ENCODE assay signal across 9 cellular contexts in genomic region chr2:195612515-195613495, GRCh38. TPM values are rescaled to one million over a fixed set of nuclear protein-coding genes. Genes with fewer than 3 reads are reported as not detected.
DNase-seq lines count a peak whose midpoint lies in the region; ATAC-seq, FAIRE-seq and TF ChIP-seq lines count a peak whose summit lies in the region.
"Had no signal": no experiment of that assay in that cellular context is flagged by ENCODE, and none has a peak within 500 bp of the region (broad histone marks: within the 10 kb centered on the region; RNA-seq: fewer than 3 reads in every experiment).

No MANE protein-coding gene starts in this region.

- H3K27ac ChIP-seq in mesodermal cell (ENCODE audit: low read depth, low read length, severe bottlenecking) (peak overlapping the region; percentile 92), kidney (ENCODE audit: low read depth in 2 of 2, low read length in 2 of 2) (no peak overlapping the region)

- H3K36me3 ChIP-seq in mesodermal cell (ENCODE audit: control insufficient read depth, insufficient read depth, low read length) (no peaks in the 10 kb centered on the region), kidney (ENCODE audit: control insufficient read depth in 1 of 2, insufficient read depth in 2 of 2, low read length in 2 of 2) (no peaks in the 10 kb centered on the region)

- no peak for FAIRE-seq in kidney (lab: Jason Lieb, UNC)

- ATAC-seq in HG02852 (IDR thresholded peaks at IDR 0.05; ENCODE audit: unreplicated experiment) (no peak), sciatic nerve (no peak), HG03354 (IDR thresholded peaks at IDR 0.05; ENCODE audit: poor library complexity, severe bottlenecking, unreplicated experiment) (no peak)

- TF ChIP-seq CTCF in epithelial cell of esophagus (IDR thresholded peaks at IDR 0.05; ENCODE audit: insufficient read depth, low read depth, low read length, missing control alignments) (no peak), kidney (IDR thresholded peaks at IDR 0.05; ENCODE audit: borderline replicate concordance, extremely low read depth, insufficient read depth) (no peak)

- 0% methylated on average over 1 of the region's 5 CpGs; no CpG with 5 or more reads in 1 of the 2 experiments for WGBS in mesodermal cell (ENCODE audit: insufficient coverage in 2 of 2), 2 experiments

- intact Hi-C loops in kidney (cut with DNase I) (no loop called here), sciatic nerve (cut with DNase I) (no loop called here)

- DNase-seq in AG08396 (ENCODE audit: low spot score) (peak; percentile 70), M059J (ENCODE audit: low read depth) (peak; percentile 80), epithelial cell of esophagus (ENCODE audit: low read depth) (peak; percentile 83), kidney (no peak), sciatic nerve (ENCODE audit: low spot score) (no peak)
- DNase-seq: KG1 had no signal

- no peak overlapping the region for H3K4me3 ChIP-seq in epithelial cell of esophagus (ENCODE audit: low read length)
- H3K4me3 ChIP-seq in mesodermal cell (ENCODE audit: extremely low read depth, insufficient read depth, low read length, poor library complexity, severe bottlenecking): no peak overlapping the region
- H3K4me3 ChIP-seq in kidney (ENCODE audit: low read length in 2 of 2): peak overlapping the region in 1 of 2 donors; percentile 46

- H3K9me3 ChIP-seq in mesodermal cell (ENCODE audit: control insufficient read depth, low read length) (no peaks in the 10 kb centered on the region), kidney (ENCODE audit: control insufficient read depth in 1 of 2, low read length in 2 of 2) (no peaks in the 10 kb centered on the region)

- peaks cover 15% of the 10 kb centered on the region for H3K4me1 ChIP-seq in mesodermal cell (ENCODE audit: control insufficient read depth, insufficient read depth, low read length, poor library complexity, severe bottlenecking)
- H3K4me1 ChIP-seq in kidney (ENCODE audit: control insufficient read depth in 1 of 2, insufficient read depth in 1 of 2, low read depth in 1 of 2, low read length in 2 of 2): peaks cover 0 to 7% of the 10 kb centered on the region in 2 donors

- no peak overlapping the region for H3K9ac ChIP-seq in kidney (ENCODE audit: low read length in 2 of 2)

RNA-seq across cellular contexts. Expression of gene SLC39A10, which starts 44.2 kb away (rescaled TPM):
- total RNA-seq in M059J (2014; rRNA removed; shearing (Covaris generic)): 18.3 and 25.3 TPM in 2 replicates
- 53.7 TPM for polyA plus RNA-seq in mesodermal cell (2013, experiment 1 of 2)
- 54.0 TPM for polyA plus RNA-seq in mesodermal cell (2013, experiment 2 of 2)
- 36.7 TPM for total RNA-seq in kidney
- polyA plus RNA-seq in kidney (ENCODE audit: insufficient read depth, low read depth, low replicate concordance): 5.4 TPM
- 40.7 TPM for total RNA-seq in sciatic nerve

Comparison
In these comparisons a context has a peak if more than half of its experiments do, and no peak if none do; other contexts are left out.
1. DNase-seq: peak in AG08396 (single experiment), M059J (single experiment) and epithelial cell of esophagus (single experiment); none in kidney (single experiment) and sciatic nerve (single experiment).